ENCODE assay signal across 33 cellular contexts in the genomic region with DNA sequence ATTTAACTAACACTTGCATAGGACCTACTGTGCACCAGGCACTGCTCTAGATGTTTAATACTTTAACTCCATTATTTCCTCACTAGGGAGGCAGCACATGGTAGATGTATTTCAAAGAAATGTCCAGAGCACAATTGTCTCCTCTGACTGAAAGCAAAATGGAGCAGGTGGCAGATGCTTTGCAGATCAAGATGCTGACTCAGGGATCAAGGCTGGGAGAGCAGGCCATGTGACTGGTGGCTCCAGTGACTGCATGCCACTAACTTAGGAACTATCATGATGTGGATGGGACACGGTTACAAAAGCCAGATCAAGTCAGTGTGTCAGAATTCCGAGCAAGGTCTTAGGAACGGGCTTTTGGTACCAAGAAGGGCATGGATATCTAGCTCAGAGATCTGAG. TPM values are rescaled to one million over a fixed set of nuclear protein-coding genes. Genes with fewer than 3 reads are reported as not detected.
"Had no signal": no experiment of that assay in that cellular context is flagged by ENCODE, and none has a peak within 500 bp of the region (broad histone marks: within the 10 kb centered on the region; RNA-seq: fewer than 3 reads in every experiment).

No MANE protein-coding gene starts in this region.

- H3K27ac ChIP-seq: ascending aorta, body of pancreas, SK-N-MC had no signal

- ATAC-seq: activated CD8-positive, alpha-beta memory T cell treated with anti-CD3 and anti-CD28 coated beads, Interleukin-2, amount 10 ng/mL, durations not matched to agents 7 days and 5 days; activated naive CD4-positive, alpha-beta T cell treated with anti-CD3 and anti-CD28 coated beads, Interleukin-2, amount 50 U/mL, for 72 hours; activated naive CD8-positive, alpha-beta T cell treated with anti-CD3 and anti-CD28 coated beads, Interleukin-2, amount 50 U/mL, for 24 hours; body of pancreas; Panc1; Right ventricle myocardium inferior had no signal

- FAIRE-seq: bronchial epithelial cell had no signal

- H3K4me1 ChIP-seq: ascending aorta, body of pancreas had no signal

- H3K27me3 ChIP-seq: ascending aorta, body of pancreas had no signal

- H3K9me3 ChIP-seq: ascending aorta, body of pancreas had no signal

- H3K4me3 ChIP-seq: ascending aorta, body of pancreas, SK-N-MC had no signal

- DNase-seq: activated B cell treated with CpG ODN at 0.5 μM for 24 hours; activated CD4-positive, alpha-beta T cell treated with anti-CD3 and anti-CD28 coated beads for 1 hour; activated CD4-positive, alpha-beta T cell treated with anti-CD3 and anti-CD28 coated beads, Interleukin-2, amount 10 ng/mL, durations not matched to agents 24 days and 14 days; activated CD4-positive, alpha-beta T cell treated with anti-CD3 and anti-CD28 coated beads, Interleukin-2, amount 50 U/mL, for 48 hours; activated CD8-positive, alpha-beta memory T cell treated with anti-CD3 and anti-CD28 coated beads, Interleukin-2, amount 10 ng/mL, durations not matched to agents 7 days and 5 days; activated effector memory CD4-positive, alpha-beta T cell treated with anti-CD3 and anti-CD28 coated beads, Interleukin-2, amount 50 U/mL, for 16 hours; activated naive CD4-positive, alpha-beta T cell treated with Interleukin-2 at 50 U/mL for 16 hours; activated naive CD8-positive, alpha-beta T cell treated with anti-CD3 and anti-CD28 coated beads, Interleukin-2, amount 50 U/mL, for 24 hours; activated T-cell treated with anti-CD3 and anti-CD28 coated beads, Interleukin-2, amount 50 U/mL, for 24 hours; amniotic stem cell; body of pancreas; central memory CD4-positive, alpha-beta T cell; Kasumi-1; KBM-7; NCI-H1048; NCI-H146; NCI-H1930; NCI-H2171; NCI-H2227 treated with DMSO at 0.1 percent for 48 hours; NCI-H446 treated with DMSO at 0.1 percent for 48 hours; NCI-H524 treated with DMSO at 0.1 percent for 48 hours; NCI-H748 treated with DMSO at 0.1 percent for 48 hours; RPMI8226; T-helper 1 cell had no signal

- H3K36me3 ChIP-seq: ascending aorta had no signal

RNA-seq across cellular contexts. Expression of a gene that starts 28.2 kb away (rescaled TPM):
- total RNA-seq: activated B cell treated with CpG ODN at 0.5 μM for 24 hours; activated CD4-positive, alpha-beta T cell treated with anti-CD3 and anti-CD28 coated beads, Interleukin-2, amount 10 ng/mL, durations not matched to agents 24 days and 14 days; activated CD8-positive, alpha-beta memory T cell treated with anti-CD3 and anti-CD28 coated beads, Interleukin-2, amount 10 ng/mL, durations not matched to agents 7 days and 5 days; activated naive CD4-positive, alpha-beta T cell treated with anti-CD3 and anti-CD28 coated beads, Interleukin-2, amount 50 U/mL, for 72 hours; activated T-helper 1 cell treated with anti-CD3 and anti-CD28 coated beads, Interleukin-12 subunit alpha, Interleukin-12 subunit beta, Interleukin-2, Interleukin-4 antibody, amounts not matched to agents 30 ng/mL and 10 ng/mL and 1 ng/mL, durations not matched to agents 14 hours and 24 hours and 36 hours; ascending aorta; body of pancreas; bronchial epithelial cell; OCI-LY7; Right ventricle myocardium inferior; T-helper 2 cell treated with Interferon-gamma antibody and Interleukin-4, amounts not matched to agents 100 ng/mL and 5 ng/mL, for 36 hours had no signal

RNA-seq across cellular contexts. Expression of a gene that starts 36.0 kb away (rescaled TPM):
- total RNA-seq: activated T-helper 1 cell treated with anti-CD3 and anti-CD28 coated beads, Interleukin-12 subunit alpha, Interleukin-12 subunit beta, Interleukin-2, Interleukin-4 antibody, amounts not matched to agents 30 ng/mL and 10 ng/mL and 1 ng/mL, durations not matched to agents 14 hours and 24 hours and 36 hours; OCI-LY7 had no signal

RNA-seq across cellular contexts. Expression of a gene that starts 51.6 kb away (rescaled TPM):
- total RNA-seq: activated CD4-positive, alpha-beta T cell treated with anti-CD3 and anti-CD28 coated beads, Interleukin-2, amount 10 ng/mL, durations not matched to agents 24 days and 14 days; activated CD8-positive, alpha-beta memory T cell treated with anti-CD3 and anti-CD28 coated beads, Interleukin-2, amount 10 ng/mL, durations not matched to agents 7 days and 5 days; activated naive CD4-positive, alpha-beta T cell treated with anti-CD3 and anti-CD28 coated beads, Interleukin-2, amount 50 U/mL, for 72 hours; activated T-helper 1 cell treated with anti-CD3 and anti-CD28 coated beads, Interleukin-12 subunit alpha, Interleukin-12 subunit beta, Interleukin-2, Interleukin-4 antibody, amounts not matched to agents 30 ng/mL and 10 ng/mL and 1 ng/mL, durations not matched to agents 14 hours and 24 hours and 36 hours; ascending aorta; body of pancreas; bronchial epithelial cell; OCI-LY7; Right ventricle myocardium inferior; T-helper 2 cell treated with Interferon-gamma antibody and Interleukin-4, amounts not matched to agents 100 ng/mL and 5 ng/mL, for 36 hours had no signal

RNA-seq across cellular contexts. Expression of a gene that starts 57.9 kb away (rescaled TPM):
- total RNA-seq: activated B cell treated with CpG ODN at 0.5 μM for 24 hours; activated CD4-positive, alpha-beta T cell treated with anti-CD3 and anti-CD28 coated beads, Interleukin-2, amount 10 ng/mL, durations not matched to agents 24 days and 14 days; activated CD8-positive, alpha-beta memory T cell treated with anti-CD3 and anti-CD28 coated beads, Interleukin-2, amount 10 ng/mL, durations not matched to agents 7 days and 5 days; activated naive CD4-positive, alpha-beta T cell treated with anti-CD3 and anti-CD28 coated beads, Interleukin-2, amount 50 U/mL, for 72 hours; activated T-helper 1 cell treated with anti-CD3 and anti-CD28 coated beads, Interleukin-12 subunit alpha, Interleukin-12 subunit beta, Interleukin-2, Interleukin-4 antibody, amounts not matched to agents 30 ng/mL and 10 ng/mL and 1 ng/mL, durations not matched to agents 14 hours and 24 hours and 36 hours; ascending aorta; body of pancreas; bronchial epithelial cell; OCI-LY7; Right ventricle myocardium inferior; T-helper 2 cell treated with Interferon-gamma antibody and Interleukin-4, amounts not matched to agents 100 ng/mL and 5 ng/mL, for 36 hours had no signal
